In the genomic region with DNA sequence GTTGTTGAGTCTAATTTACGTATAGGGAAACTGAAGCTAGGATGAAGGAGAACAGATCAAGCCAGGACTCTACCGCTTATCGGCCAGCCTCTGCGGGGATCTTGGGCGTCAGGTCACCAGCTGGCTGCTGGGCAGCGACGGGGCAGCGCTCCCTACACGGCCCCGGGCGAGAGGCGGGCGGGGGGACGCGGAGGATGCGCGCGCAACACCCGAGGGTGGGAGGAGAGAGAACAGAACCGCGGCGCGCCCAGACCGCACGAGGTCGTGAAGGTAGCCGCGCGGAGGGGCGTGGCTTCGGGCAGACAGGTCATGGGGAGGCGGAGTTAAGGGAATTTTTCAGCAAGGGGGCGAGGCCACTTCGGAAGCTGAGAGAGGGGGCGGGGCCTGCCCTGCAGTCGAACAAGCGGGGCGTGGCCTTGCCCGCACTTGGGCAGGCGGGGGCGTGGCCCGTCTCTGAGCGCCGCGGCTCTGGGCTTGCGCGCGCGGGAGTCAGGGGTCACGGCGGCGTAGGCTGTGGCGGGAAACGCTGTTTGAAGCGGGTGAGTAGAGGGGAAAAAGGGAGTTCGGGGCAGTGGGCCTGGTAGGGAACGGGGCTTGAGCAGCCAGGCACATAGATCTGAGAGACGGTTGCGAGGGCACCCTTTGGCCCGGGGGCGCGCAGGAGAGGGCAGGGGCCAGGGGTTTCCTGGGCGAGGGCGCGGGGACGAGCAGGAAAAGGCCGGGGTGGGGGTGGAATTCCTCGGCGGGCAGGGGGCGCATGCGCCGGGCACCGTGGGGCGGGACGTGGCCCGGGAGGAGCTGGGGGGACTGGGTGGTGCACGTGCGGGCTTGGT, we compare ENCODE assay signal across 1 cellular context.
TF ChIP-seq lines count a peak whose summit lies in the region.

A gene (plus strand): TSS at position 496 of the 833 bp plus-strand sequence. CDS start 14,505 bp downstream, outside the sequence.

TF ChIP-seq in K562, 482 proteins besides CTCF, POLR2A, EP300 and RAD21 (continued from another document and continues in another):
- TF ChIP-seq, protein P1, sequence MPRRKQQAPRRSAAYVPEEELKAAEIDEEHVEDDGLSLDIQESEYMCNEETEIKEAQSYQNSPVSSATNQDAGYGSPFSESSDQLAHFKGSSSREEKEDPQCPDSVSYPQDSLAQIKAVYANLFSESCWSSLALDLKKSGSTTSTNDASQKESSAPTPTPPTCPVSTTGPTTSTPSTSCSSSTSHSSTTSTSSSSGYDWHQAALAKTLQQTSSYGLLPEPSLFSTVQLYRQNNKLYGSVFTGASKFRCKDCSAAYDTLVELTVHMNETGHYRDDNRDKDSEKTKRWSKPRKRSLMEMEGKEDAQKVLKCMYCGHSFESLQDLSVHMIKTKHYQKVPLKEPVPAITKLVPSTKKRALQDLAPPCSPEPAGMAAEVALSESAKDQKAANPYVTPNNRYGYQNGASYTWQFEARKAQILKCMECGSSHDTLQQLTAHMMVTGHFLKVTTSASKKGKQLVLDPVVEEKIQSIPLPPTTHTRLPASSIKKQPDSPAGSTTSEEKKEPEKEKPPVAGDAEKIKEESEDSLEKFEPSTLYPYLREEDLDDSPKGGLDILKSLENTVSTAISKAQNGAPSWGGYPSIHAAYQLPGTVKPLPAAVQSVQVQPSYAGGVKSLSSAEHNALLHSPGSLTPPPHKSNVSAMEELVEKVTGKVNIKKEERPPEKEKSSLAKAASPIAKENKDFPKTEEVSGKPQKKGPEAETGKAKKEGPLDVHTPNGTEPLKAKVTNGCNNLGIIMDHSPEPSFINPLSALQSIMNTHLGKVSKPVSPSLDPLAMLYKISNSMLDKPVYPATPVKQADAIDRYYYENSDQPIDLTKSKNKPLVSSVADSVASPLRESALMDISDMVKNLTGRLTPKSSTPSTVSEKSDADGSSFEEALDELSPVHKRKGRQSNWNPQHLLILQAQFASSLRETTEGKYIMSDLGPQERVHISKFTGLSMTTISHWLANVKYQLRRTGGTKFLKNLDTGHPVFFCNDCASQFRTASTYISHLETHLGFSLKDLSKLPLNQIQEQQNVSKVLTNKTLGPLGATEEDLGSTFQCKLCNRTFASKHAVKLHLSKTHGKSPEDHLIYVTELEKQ (CRISPR knock-in tag; IDR thresholded peaks at IDR 0.05), result no peak
- TF ChIP-seq, protein P2, sequence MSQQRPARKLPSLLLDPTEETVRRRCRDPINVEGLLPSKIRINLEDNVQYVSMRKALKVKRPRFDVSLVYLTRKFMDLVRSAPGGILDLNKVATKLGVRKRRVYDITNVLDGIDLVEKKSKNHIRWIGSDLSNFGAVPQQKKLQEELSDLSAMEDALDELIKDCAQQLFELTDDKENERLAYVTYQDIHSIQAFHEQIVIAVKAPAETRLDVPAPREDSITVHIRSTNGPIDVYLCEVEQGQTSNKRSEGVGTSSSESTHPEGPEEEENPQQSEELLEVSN (IDR thresholded peaks at IDR 0.05; ENCODE audit: borderline replicate concordance in 1 of 2, extremely low read depth in 1 of 2, insufficient read depth in 1 of 2, insufficient read length in 1 of 2, low read depth in 1 of 2, low read length in 1 of 2, poor library complexity in 1 of 2, severe bottlenecking in 1 of 2), result peak; percentile 68 to 93
- TF ChIP-seq ZNF699 (CRISPR knock-in tag; IDR thresholded peaks at IDR 0.05; ENCODE audit: insufficient replicate concordance) (no peak), CBFB (CRISPR knock-in tag; IDR thresholded peaks at IDR 0.05) (no peak), TARDBP (IDR thresholded peaks at IDR 0.05) (no peak), BRD9 (IDR thresholded peaks at IDR 0.05; ENCODE audit: low read depth, partially characterized antibody) (no peak), CREB1 (IDR thresholded peaks at IDR 0.05) (peak; percentile 78), CREB1 (CRISPR knock-in tag; IDR thresholded peaks at IDR 0.05) (peak; percentile 74), BDP1 (IDR thresholded peaks at IDR 0.05; ENCODE audit: insufficient read depth, insufficient read length) (no peak), LCOR (CRISPR knock-in tag; IDR thresholded peaks at IDR 0.05) (peak; percentile 80), NONO (IDR thresholded peaks at IDR 0.05; ENCODE audit: low read depth in 2 of 2, low read length in 1 of 2) (no peak), SAFB2 (IDR thresholded peaks at IDR 0.05; ENCODE audit: borderline replicate concordance, low read depth, low read length, severe bottlenecking) (no peak), EHMT2 (IDR thresholded peaks at IDR 0.05) (no peak), SRSF3 (IDR thresholded peaks at IDR 0.05; ENCODE audit: insufficient read depth, low read length) (no peak), RBFOX2 (IDR thresholded peaks at IDR 0.05; ENCODE audit: low read depth, low read length) (peak; percentile 92), HMG20A (CRISPR knock-in tag; conservative IDR thresholded peaks at IDR 0.05) (peak; percentile 40; the same call in 1 of the 2 replicates), ZNF124 (CRISPR knock-in tag; IDR thresholded peaks at IDR 0.05) (no peak), FOXA1 (IDR thresholded peaks at IDR 0.05; ENCODE audit: borderline replicate concordance) (no peak), TBL1XR1 (IDR thresholded peaks at IDR 0.05; ENCODE audit: low read length in 2 of 2) (peak in 1 of 2 experiments; percentile 32; a peak in 1 of 4 replicates), CBFA2T3 (IDR thresholded peaks at IDR 0.05) (no peak), MTA3 (IDR thresholded peaks at IDR 0.05; ENCODE audit: borderline replicate concordance) (no peak), DPF2 (IDR thresholded peaks at IDR 0.05) (peak; percentile 21; the same call in 1 of the 2 replicates), PPARD (CRISPR knock-in tag; IDR thresholded peaks at IDR 0.05) (no peak), NR3C1 (CRISPR knock-in tag; IDR thresholded peaks at IDR 0.05) (no peak), JUN (IDR thresholded peaks at IDR 0.05; ENCODE audit: borderline replicate concordance, low read depth, low read length) (no peak), JUN (CRISPR knock-in tag; IDR thresholded peaks at IDR 0.05; ENCODE audit: borderline replicate concordance) (no peak), KLF13 (tag; IDR thresholded peaks at IDR 0.05; ENCODE audit: borderline replicate concordance, low read depth) (peak; percentile 87), ZNF3 (CRISPR knock-in tag; IDR thresholded peaks at IDR 0.05) (peak; percentile 71; the same call in 1 of the 2 replicates)
- TF ChIP-seq, protein P3, sequence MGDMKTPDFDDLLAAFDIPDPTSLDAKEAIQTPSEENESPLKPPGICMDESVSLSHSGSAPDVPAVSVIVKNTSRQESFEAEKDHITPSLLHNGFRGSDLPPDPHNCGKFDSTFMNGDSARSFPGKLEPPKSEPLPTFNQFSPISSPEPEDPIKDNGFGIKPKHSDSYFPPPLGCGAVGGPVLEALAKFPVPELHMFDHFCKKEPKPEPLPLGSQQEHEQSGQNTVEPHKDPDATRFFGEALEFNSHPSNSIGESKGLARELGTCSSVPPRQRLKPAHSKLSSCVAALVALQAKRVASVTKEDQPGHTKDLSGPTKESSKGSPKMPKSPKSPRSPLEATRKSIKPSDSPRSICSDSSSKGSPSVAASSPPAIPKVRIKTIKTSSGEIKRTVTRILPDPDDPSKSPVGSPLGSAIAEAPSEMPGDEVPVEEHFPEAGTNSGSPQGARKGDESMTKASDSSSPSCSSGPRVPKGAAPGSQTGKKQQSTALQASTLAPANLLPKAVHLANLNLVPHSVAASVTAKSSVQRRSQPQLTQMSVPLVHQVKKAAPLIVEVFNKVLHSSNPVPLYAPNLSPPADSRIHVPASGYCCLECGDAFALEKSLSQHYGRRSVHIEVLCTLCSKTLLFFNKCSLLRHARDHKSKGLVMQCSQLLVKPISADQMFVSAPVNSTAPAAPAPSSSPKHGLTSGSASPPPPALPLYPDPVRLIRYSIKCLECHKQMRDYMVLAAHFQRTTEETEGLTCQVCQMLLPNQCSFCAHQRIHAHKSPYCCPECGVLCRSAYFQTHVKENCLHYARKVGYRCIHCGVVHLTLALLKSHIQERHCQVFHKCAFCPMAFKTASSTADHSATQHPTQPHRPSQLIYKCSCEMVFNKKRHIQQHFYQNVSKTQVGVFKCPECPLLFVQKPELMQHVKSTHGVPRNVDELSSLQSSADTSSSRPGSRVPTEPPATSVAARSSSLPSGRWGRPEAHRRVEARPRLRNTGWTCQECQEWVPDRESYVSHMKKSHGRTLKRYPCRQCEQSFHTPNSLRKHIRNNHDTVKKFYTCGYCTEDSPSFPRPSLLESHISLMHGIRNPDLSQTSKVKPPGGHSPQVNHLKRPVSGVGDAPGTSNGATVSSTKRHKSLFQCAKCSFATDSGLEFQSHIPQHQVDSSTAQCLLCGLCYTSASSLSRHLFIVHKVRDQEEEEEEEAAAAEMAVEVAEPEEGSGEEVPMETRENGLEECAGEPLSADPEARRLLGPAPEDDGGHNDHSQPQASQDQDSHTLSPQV (IDR thresholded peaks at IDR 0.05), result no peak
- TF ChIP-seq, protein P4, sequence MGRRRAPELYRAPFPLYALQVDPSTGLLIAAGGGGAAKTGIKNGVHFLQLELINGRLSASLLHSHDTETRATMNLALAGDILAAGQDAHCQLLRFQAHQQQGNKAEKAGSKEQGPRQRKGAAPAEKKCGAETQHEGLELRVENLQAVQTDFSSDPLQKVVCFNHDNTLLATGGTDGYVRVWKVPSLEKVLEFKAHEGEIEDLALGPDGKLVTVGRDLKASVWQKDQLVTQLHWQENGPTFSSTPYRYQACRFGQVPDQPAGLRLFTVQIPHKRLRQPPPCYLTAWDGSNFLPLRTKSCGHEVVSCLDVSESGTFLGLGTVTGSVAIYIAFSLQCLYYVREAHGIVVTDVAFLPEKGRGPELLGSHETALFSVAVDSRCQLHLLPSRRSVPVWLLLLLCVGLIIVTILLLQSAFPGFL (CRISPR knock-in tag; IDR thresholded peaks at IDR 0.05), result no peak
- TF ChIP-seq, protein P5, sequence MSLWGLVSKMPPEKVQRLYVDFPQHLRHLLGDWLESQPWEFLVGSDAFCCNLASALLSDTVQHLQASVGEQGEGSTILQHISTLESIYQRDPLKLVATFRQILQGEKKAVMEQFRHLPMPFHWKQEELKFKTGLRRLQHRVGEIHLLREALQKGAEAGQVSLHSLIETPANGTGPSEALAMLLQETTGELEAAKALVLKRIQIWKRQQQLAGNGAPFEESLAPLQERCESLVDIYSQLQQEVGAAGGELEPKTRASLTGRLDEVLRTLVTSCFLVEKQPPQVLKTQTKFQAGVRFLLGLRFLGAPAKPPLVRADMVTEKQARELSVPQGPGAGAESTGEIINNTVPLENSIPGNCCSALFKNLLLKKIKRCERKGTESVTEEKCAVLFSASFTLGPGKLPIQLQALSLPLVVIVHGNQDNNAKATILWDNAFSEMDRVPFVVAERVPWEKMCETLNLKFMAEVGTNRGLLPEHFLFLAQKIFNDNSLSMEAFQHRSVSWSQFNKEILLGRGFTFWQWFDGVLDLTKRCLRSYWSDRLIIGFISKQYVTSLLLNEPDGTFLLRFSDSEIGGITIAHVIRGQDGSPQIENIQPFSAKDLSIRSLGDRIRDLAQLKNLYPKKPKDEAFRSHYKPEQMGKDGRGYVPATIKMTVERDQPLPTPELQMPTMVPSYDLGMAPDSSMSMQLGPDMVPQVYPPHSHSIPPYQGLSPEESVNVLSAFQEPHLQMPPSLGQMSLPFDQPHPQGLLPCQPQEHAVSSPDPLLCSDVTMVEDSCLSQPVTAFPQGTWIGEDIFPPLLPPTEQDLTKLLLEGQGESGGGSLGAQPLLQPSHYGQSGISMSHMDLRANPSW (CRISPR knock-in tag; IDR thresholded peaks at IDR 0.05), result 0 out of 2 replicates have a peak, but pooled peaks have one; percentile 70
- TF ChIP-seq, protein P6, sequence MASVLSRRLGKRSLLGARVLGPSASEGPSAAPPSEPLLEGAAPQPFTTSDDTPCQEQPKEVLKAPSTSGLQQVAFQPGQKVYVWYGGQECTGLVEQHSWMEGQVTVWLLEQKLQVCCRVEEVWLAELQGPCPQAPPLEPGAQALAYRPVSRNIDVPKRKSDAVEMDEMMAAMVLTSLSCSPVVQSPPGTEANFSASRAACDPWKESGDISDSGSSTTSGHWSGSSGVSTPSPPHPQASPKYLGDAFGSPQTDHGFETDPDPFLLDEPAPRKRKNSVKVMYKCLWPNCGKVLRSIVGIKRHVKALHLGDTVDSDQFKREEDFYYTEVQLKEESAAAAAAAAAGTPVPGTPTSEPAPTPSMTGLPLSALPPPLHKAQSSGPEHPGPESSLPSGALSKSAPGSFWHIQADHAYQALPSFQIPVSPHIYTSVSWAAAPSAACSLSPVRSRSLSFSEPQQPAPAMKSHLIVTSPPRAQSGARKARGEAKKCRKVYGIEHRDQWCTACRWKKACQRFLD (CRISPR knock-in tag; IDR thresholded peaks at IDR 0.05), result no peak
- TF ChIP-seq, protein P7, sequence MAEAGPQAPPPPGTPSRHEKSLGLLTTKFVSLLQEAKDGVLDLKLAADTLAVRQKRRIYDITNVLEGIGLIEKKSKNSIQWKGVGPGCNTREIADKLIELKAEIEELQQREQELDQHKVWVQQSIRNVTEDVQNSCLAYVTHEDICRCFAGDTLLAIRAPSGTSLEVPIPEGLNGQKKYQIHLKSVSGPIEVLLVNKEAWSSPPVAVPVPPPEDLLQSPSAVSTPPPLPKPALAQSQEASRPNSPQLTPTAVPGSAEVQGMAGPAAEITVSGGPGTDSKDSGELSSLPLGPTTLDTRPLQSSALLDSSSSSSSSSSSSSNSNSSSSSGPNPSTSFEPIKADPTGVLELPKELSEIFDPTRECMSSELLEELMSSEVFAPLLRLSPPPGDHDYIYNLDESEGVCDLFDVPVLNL (CRISPR knock-in tag; IDR thresholded peaks at IDR 0.05; ENCODE audit: low read depth), result peak; percentile 97
- TF ChIP-seq, protein P8, sequence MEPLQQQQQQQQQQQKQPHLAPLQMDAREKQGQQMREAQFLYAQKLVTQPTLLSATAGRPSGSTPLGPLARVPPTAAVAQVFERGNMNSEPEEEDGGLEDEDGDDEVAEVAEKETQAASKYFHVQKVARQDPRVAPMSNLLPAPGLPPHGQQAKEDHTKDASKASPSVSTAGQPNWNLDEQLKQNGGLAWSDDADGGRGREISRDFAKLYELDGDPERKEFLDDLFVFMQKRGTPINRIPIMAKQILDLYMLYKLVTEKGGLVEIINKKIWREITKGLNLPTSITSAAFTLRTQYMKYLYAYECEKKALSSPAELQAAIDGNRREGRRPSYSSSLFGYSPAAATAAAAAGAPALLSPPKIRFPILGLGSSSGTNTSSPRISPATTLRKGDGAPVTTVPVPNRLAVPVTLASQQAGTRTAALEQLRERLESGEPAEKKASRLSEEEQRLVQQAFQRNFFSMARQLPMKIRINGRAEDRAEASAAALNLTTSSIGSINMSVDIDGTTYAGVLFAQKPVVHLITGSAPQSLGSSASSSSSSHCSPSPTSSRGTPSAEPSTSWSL (CRISPR knock-in tag; IDR thresholded peaks at IDR 0.05; ENCODE audit: borderline replicate concordance), result no peak
- TF ChIP-seq, protein P9, sequence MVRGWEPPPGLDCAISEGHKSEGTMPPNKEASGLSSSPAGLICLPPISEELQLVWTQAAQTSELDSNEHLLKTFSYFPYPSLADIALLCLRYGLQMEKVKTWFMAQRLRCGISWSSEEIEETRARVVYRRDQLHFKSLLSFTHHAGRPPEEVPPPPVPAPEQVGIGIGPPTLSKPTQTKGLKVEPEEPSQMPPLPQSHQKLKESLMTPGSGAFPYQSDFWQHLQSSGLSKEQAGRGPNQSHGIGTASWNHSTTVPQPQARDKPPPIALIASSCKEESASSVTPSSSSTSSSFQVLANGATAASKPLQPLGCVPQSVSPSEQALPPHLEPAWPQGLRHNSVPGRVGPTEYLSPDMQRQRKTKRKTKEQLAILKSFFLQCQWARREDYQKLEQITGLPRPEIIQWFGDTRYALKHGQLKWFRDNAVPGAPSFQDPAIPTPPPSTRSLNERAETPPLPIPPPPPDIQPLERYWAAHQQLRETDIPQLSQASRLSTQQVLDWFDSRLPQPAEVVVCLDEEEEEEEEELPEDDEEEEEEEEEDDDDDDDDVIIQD (CRISPR knock-in tag; IDR thresholded peaks at IDR 0.05), result no peak
- TF ChIP-seq, protein P10, sequence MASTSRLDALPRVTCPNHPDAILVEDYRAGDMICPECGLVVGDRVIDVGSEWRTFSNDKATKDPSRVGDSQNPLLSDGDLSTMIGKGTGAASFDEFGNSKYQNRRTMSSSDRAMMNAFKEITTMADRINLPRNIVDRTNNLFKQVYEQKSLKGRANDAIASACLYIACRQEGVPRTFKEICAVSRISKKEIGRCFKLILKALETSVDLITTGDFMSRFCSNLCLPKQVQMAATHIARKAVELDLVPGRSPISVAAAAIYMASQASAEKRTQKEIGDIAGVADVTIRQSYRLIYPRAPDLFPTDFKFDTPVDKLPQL (IDR thresholded peaks at IDR 0.05; ENCODE audit: extremely low read depth, insufficient read length), result no peak
